ENCODE assay signal across 8 cellular contexts in genomic region chr1:233790662-233791371, GRCh38.
DNase-seq lines count a peak whose midpoint lies in the region; ATAC-seq, FAIRE-seq and TF ChIP-seq lines count a peak whose summit lies in the region.

No MANE protein-coding gene starts in this region.

- TF ChIP-seq CTCF in A673 (conservative IDR thresholded peaks at IDR 0.05; ENCODE audit: low read depth, low read length) (peak; percentile 92), GM12874 (IDR thresholded peaks at IDR 0.05; ENCODE audit: insufficient read depth, low read depth, low read length) (peak; percentile 86), kidney (IDR thresholded peaks at IDR 0.05; ENCODE audit: borderline replicate concordance, extremely low read depth, insufficient read depth) (peak; percentile 94)

- POLR2A ChIA-PET in A673 (lab: Charles Lee; ENCODE audit: low non-redundant PET), result no interaction called here

- peak; percentile 67 for DNase-seq in A673 (ENCODE audit: low spot score)
- DNase-seq in NCI-H128 (lab: John Stamatoyannopoulos, UW; ENCODE audit: unreplicated experiment), result peak; percentile 42
- DNase-seq in SKM-1 treated with dmso at 0.1 percent for 144 hours (lab: John Stamatoyannopoulos, UW; ENCODE audit: unreplicated experiment), result peak; percentile 82
- DNase-seq in cerebellar cortex (ENCODE audit: low spot score), result peak; percentile 94
- DNase-seq in kidney, result no peak
- DNase-seq in stimulated activated CD4-positive, alpha-beta T cell treated with anti-CD3 and anti-CD28 coated beads, Interleukin-2, amount 100 ng/mL, for 48 hours, result peak; percentile 17 to 25

- H3K4me3 ChIP-seq in A673 (ENCODE audit: low read depth, low read length, poor library complexity, severe bottlenecking) (no peak overlapping the region), kidney (ENCODE audit: low read length in 2 of 2) (no peak overlapping the region)

- H3K9me3 ChIP-seq in A673 (ENCODE audit: low read depth, low read length, poor library complexity, severe bottlenecking) (no peaks in the 10 kb centered on the region), kidney (ENCODE audit: control insufficient read depth in 1 of 2, low read length in 2 of 2) (no peaks in the 10 kb centered on the region)

- no TSS peak for BruUV-seq in A673 (replicated peaks; lab: Mats Ljungman, UMichigan)

- peak; percentile 80 for FAIRE-seq in kidney (lab: Jason Lieb, UNC)

- no peaks in the 10 kb centered on the region for H3K36me3 ChIP-seq in A673 (ENCODE audit: insufficient read depth, low read length, poor library complexity, severe bottlenecking)
- no peaks in the 10 kb centered on the region for H3K36me3 ChIP-seq in kidney (ENCODE audit: control insufficient read depth in 1 of 2, insufficient read depth in 2 of 2, low read length in 2 of 2)

- H3K9ac ChIP-seq in kidney (ENCODE audit: low read length in 2 of 2), result no peak overlapping the region

- H3K4me1 ChIP-seq in A673 (ENCODE audit: insufficient read depth, low read length, poor library complexity, severe bottlenecking) (no peaks in the 10 kb centered on the region), kidney (ENCODE audit: control insufficient read depth in 1 of 2, insufficient read depth in 1 of 2, low read depth in 1 of 2, low read length in 2 of 2) (no peaks in the 10 kb centered on the region)

- H3K27me3 ChIP-seq in A673 (replicated peaks; ENCODE audit: insufficient read depth, low read depth, low read length, poor library complexity), result no peaks in the 10 kb centered on the region

- intact Hi-C loops in A673 (cut with micrococcal nuclease; ENCODE audit: unreplicated experiment), result loop anchor here (2.0 to 10.0 kb wide), 5 partner anchors 274 to 426 kb away; no protein-coding TSS in a partner anchor
- intact Hi-C loops in kidney (cut with DNase I), result loop anchor here (10.0 kb wide), 1 partner anchor 346 kb away; no protein-coding TSS in a partner anchor

- ATAC-seq in HG02759 (IDR thresholded peaks at IDR 0.05; ENCODE audit: unreplicated experiment), result peak; percentile 88

- CTCF ChIA-PET in A673 (lab: Charles Lee), result interaction anchor here (0.6 to 2.1 kb wide), 3 partner anchors 275 to 396 kb away, joined by 4 to 19 read pairs (median 11); no protein-coding TSS in a partner anchor

- H3K27ac ChIP-seq in A673 (ENCODE audit: low read depth, low read length, poor library complexity, severe bottlenecking) (no peak overlapping the region), kidney (ENCODE audit: low read depth in 2 of 2, low read length in 2 of 2) (no peak overlapping the region)
